In the genomic region with DNA sequence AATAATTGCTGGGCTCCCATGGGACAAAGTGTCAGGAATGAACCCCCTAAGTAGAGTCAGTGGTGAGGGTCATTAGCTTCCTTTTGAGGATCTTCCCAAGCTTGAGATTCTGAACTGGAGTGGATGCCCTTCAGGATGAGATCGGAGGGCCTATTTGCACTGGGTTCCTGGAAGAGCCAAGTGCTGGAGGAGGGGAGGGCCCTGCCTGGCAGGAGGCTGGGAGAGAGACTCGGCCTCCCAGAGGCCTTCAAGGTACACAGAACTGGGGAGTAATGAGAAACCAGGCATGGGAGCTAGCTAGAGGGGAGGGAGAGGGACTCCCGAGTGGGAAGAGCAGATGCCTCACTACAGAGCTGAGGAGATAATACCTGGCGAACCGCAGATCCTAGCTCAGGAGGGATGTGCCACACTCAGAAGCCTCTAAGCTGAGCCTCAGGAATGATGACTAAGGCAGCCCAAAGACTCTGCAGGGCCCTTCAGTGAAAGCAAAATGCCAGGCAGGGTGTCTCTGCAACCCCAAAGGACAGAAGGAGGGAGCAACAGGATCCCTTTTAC, we compare ENCODE assay signal across 1 cellular context.
A peak's percentile ranks its signal among the peaks of the same experiment; 100 is the strongest.
TF ChIP-seq lines count a peak whose summit lies in the region.

No MANE protein-coding gene starts in this region.

TF ChIP-seq in A549, 52 proteins besides CTCF, POLR2A, EP300 and RAD21:
- TF ChIP-seq POLR2AphosphoS2 (conservative IDR thresholded peaks at IDR 0.05; ENCODE audit: low read length) = peak; percentile 31; the same call in 1 of the 2 replicates
- TF ChIP-seq CHD4 (IDR thresholded peaks at IDR 0.05; ENCODE audit: borderline replicate concordance) = no peak
- TF ChIP-seq, protein P1, sequence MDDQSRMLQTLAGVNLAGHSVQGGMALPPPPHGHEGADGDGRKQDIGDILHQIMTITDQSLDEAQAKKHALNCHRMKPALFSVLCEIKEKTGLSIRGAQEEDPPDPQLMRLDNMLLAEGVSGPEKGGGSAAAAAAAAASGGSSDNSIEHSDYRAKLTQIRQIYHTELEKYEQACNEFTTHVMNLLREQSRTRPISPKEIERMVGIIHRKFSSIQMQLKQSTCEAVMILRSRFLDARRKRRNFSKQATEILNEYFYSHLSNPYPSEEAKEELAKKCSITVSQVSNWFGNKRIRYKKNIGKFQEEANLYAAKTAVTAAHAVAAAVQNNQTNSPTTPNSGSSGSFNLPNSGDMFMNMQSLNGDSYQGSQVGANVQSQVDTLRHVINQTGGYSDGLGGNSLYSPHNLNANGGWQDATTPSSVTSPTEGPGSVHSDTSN (IDR thresholded peaks at IDR 0.05) = peak; percentile 10; the same call in 1 of the 2 replicates
- no peak for TF ChIP-seq RNF2 (IDR thresholded peaks at IDR 0.05; ENCODE audit: borderline replicate concordance, low read depth)
